Comparison of ENCODE assay signal across 12 cellular contexts in genomic region chr15:74172751-74173544, GRCh38. TPM values are rescaled to one million over a fixed set of nuclear protein-coding genes. Genes with fewer than 3 reads are reported as not detected.
DNase-seq lines count a peak whose midpoint lies in the region; ATAC-seq and TF ChIP-seq lines count a peak whose summit lies in the region.
"Had no signal": no experiment of that assay in that cellular context is flagged by ENCODE, and none has a peak within 500 bp of the region (broad histone marks: within the 10 kb centered on the region; RNA-seq: fewer than 3 reads in every experiment).

No MANE protein-coding gene starts in this region.

- no peak overlapping the region for H3K9ac ChIP-seq in endodermal cell (ENCODE audit: extremely low read depth, low read length, poor library complexity, severe bottlenecking)

- H3K36me3 ChIP-seq in endodermal cell (ENCODE audit: control insufficient read depth, insufficient read depth, low read length) (no peaks in the 10 kb centered on the region), lung (ENCODE audit: control insufficient read depth in 2 of 2, insufficient read depth in 2 of 2, low read length in 2 of 2) (no peaks in the 10 kb centered on the region), thoracic aorta (no peaks in the 10 kb centered on the region)

- 84 to 86% methylated on average over 11 to 15 of the region's 15 CpGs for WGBS in endodermal cell (ENCODE audit: insufficient coverage in 1 of 2, insufficient read length in 1 of 2), 2 experiments
- WGBS in lung, 2 donors: 55 to 79% methylated on average over 15 of the region's 15 CpGs

- no peak overlapping the region for H3K27ac Mint-ChIP-seq in endodermal cell
- H3K27ac Mint-ChIP-seq in stimulated activated naive CD8-positive, alpha-beta T cell treated with anti-CD3 and anti-CD28 coated beads, Interleukin-15, amount 100 ng/mL, for 72 hours: no peak overlapping the region
- H3K27ac Mint-ChIP-seq: activated CD4-positive, alpha-beta T cell treated with anti-CD3 and anti-CD28 coated beads, Interleukin-2, amount 10 ng/mL, durations not matched to agents 7 days and 5 days; dendritic cell treated with granulocyte-macrophage colony-stimulating factor and Interleukin-4, amounts not matched to agents 40 ng/mL and 50 ng/mL, for 4 days had no signal

- no peak for ATAC-seq in lung (ENCODE audit: insufficient read depth, low FRiP score)
- peak; percentile 34 for ATAC-seq in thoracic aorta (ENCODE audit: insufficient number of reproducible peaks, low FRiP score, low read depth)
- no peak for ATAC-seq in GM19324 (IDR thresholded peaks at IDR 0.05; ENCODE audit: low FRiP score, unreplicated experiment)
- no peak for ATAC-seq in stimulated activated naive CD8-positive, alpha-beta T cell treated with anti-CD3 and anti-CD28 coated beads, Interleukin-15, amount 100 ng/mL, for 72 hours
- no peak for ATAC-seq in GM21381 (IDR thresholded peaks at IDR 0.05; ENCODE audit: unreplicated experiment)

- TF ChIP-seq CTCF in endodermal cell (conservative IDR thresholded peaks at IDR 0.05) (no peak), lung (IDR thresholded peaks at IDR 0.05; ENCODE audit: control extremely low read depth, extremely low read depth) (no peak), thoracic aorta (IDR thresholded peaks at IDR 0.05) (no peak)

- H3K27me3 Mint-ChIP-seq in endodermal cell (ENCODE audit: insufficient read depth): no peaks in the 10 kb centered on the region
- H3K27me3 Mint-ChIP-seq in stimulated activated naive CD8-positive, alpha-beta T cell treated with anti-CD3 and anti-CD28 coated beads, Interleukin-15, amount 100 ng/mL, for 72 hours: no peaks in the 10 kb centered on the region

- no peaks in the 10 kb centered on the region for H3K9me3 Mint-ChIP-seq in endodermal cell
- H3K9me3 Mint-ChIP-seq in stimulated activated naive CD8-positive, alpha-beta T cell treated with anti-CD3 and anti-CD28 coated beads, Interleukin-15, amount 100 ng/mL, for 72 hours: no peaks in the 10 kb centered on the region
- H3K9me3 Mint-ChIP-seq: activated CD4-positive, alpha-beta T cell treated with anti-CD3 and anti-CD28 coated beads, Interleukin-2, amount 10 ng/mL, durations not matched to agents 7 days and 5 days; dendritic cell treated with granulocyte-macrophage colony-stimulating factor and Interleukin-4, amounts not matched to agents 40 ng/mL and 50 ng/mL, for 4 days had no signal

- H3K9me3 ChIP-seq in endodermal cell (ENCODE audit: control insufficient read depth, low read length) (no peaks in the 10 kb centered on the region), lung (ENCODE audit: control insufficient read depth in 2 of 2, insufficient read depth in 1 of 2, low read length in 1 of 2) (no peaks in the 10 kb centered on the region), thoracic aorta (no peaks in the 10 kb centered on the region)

- H3K4me3 Mint-ChIP-seq in endodermal cell: no peak overlapping the region
- H3K4me3 Mint-ChIP-seq in stimulated activated naive CD8-positive, alpha-beta T cell treated with anti-CD3 and anti-CD28 coated beads, Interleukin-15, amount 100 ng/mL, for 72 hours: no peak overlapping the region
- H3K4me3 Mint-ChIP-seq: activated CD4-positive, alpha-beta T cell treated with anti-CD3 and anti-CD28 coated beads, Interleukin-2, amount 10 ng/mL, durations not matched to agents 7 days and 5 days; dendritic cell treated with granulocyte-macrophage colony-stimulating factor and Interleukin-4, amounts not matched to agents 40 ng/mL and 50 ng/mL, for 4 days had no signal

- no peak overlapping the region for H3K4me3 ChIP-seq in endodermal cell (ENCODE audit: low read length)
- H3K4me3 ChIP-seq in lung: no peak overlapping the region
- H3K4me3 ChIP-seq in thoracic aorta: peak overlapping the region; percentile 52

- H3K4me1 ChIP-seq in endodermal cell (ENCODE audit: control insufficient read depth, insufficient read depth, low read length) (no peaks in the 10 kb centered on the region), lung (ENCODE audit: control insufficient read depth in 2 of 2, insufficient read depth in 2 of 2, low read length in 2 of 2) (peaks cover 0 to 6% of the 10 kb centered on the region in 2 donors), thoracic aorta (ENCODE audit: control insufficient read depth in 1 of 2, low read depth in 2 of 2) (peaks cover 15 to 67% of the 10 kb centered on the region in 2 donors)

- no peaks in the 10 kb centered on the region for H3K27me3 ChIP-seq in endodermal cell (ENCODE audit: control insufficient read depth, insufficient read depth, low read length, poor library complexity, severe bottlenecking)
- H3K27me3 ChIP-seq in lung (ENCODE audit: control insufficient read depth, insufficient read depth): no peaks in the 10 kb centered on the region
- no peaks in the 10 kb centered on the region for H3K27me3 ChIP-seq in thoracic aorta (replicated peaks; ENCODE audit: insufficient read depth)

- peaks cover 6% of the 10 kb centered on the region for H3K4me1 Mint-ChIP-seq in endodermal cell
- H3K4me1 Mint-ChIP-seq in stimulated activated naive CD8-positive, alpha-beta T cell treated with anti-CD3 and anti-CD28 coated beads, Interleukin-15, amount 100 ng/mL, for 72 hours: no peaks in the 10 kb centered on the region
- H3K4me1 Mint-ChIP-seq: activated CD4-positive, alpha-beta T cell treated with anti-CD3 and anti-CD28 coated beads, Interleukin-2, amount 10 ng/mL, durations not matched to agents 7 days and 5 days had no signal

- H3K27ac ChIP-seq in endodermal cell (ENCODE audit: low read depth, low read length) (no peak overlapping the region), lung (ENCODE audit: low read depth in 1 of 2, low read length in 1 of 2) (peak overlapping the region; percentile 14 to 33), thoracic aorta (peak overlapping the region in 1 of 2 donors; percentile 57)

- no peaks in the 10 kb centered on the region for H3K36me3 Mint-ChIP-seq in endodermal cell (ENCODE audit: low read depth)

- DNase-seq in NCI-H2227 treated with DMSO at 0.1 percent for 48 hours (lab: John Stamatoyannopoulos, UW) (peak; percentile 33), endodermal cell (peak; percentile 70), lung (ENCODE audit: low spot score) (no peak), thoracic aorta (ENCODE audit: low spot score) (no peak), NOMO-1 treated with DMSO at 0.1 percent for 48 hours (lab: John Stamatoyannopoulos, UW; ENCODE audit: unreplicated experiment) (no peak)
- no peak for DNase-seq in stimulated activated naive CD8-positive, alpha-beta T cell treated with anti-CD3 and anti-CD28 coated beads, Interleukin-15, amount 100 ng/mL, for 72 hours
- DNase-seq: activated CD4-positive, alpha-beta T cell treated with anti-CD3 and anti-CD28 coated beads, Interleukin-2, amount 10 ng/mL, durations not matched to agents 7 days and 5 days; midbrain had no signal

RNA-seq across cellular contexts. Expression of gene ISLR, which starts 0.6 kb away (rescaled TPM):
- total RNA-seq in endodermal cell: under 1 TPM in 1 of 2 donors, not detected in 1; 0.29 TPM
- 2.7 TPM for polyA plus RNA-seq in endodermal cell (2013, experiment 1 of 2)
- 2.9 TPM for polyA plus RNA-seq in endodermal cell (2013, experiment 2 of 2)
- total RNA-seq in lung: 10 to 100 TPM; 14.6 to 30.4 TPM
- 10 to 100 TPM in 1 of 2 donors, 1 to 10 TPM in 1; 2.8 to 13.8 TPM for polyA plus RNA-seq in lung
- 100 to 1,000 TPM in 1 of 2 donors, 10 to 100 TPM in 1; 76.8 to 323 TPM for total RNA-seq in thoracic aorta
- total RNA-seq: activated CD4-positive, alpha-beta T cell treated with anti-CD3 and anti-CD28 coated beads, Interleukin-2, amount 10 ng/mL, durations not matched to agents 7 days and 5 days; OCI-LY7 had no signal

RNA-seq across cellular contexts. Expression of gene STRA6, which starts 29.6 kb away (rescaled TPM):
- total RNA-seq in endodermal cell (10 to 100 TPM; 18.2 to 26.2 TPM), lung (1 to 10 TPM in 1 of 2 donors, under 1 TPM in 1; 0.40 to 2.6 TPM), thoracic aorta (under 1 TPM in 1 of 2 donors, not detected in 1; 0.28 TPM)
- 25.5 TPM for polyA plus RNA-seq in endodermal cell (2013, experiment 1 of 2)
- 24.2 TPM for polyA plus RNA-seq in endodermal cell (2013, experiment 2 of 2)
- 1 to 10 TPM in 1 of 2 donors, under 1 TPM in 1; 0.49 to 1.1 TPM for polyA plus RNA-seq in lung
- total RNA-seq: activated CD4-positive, alpha-beta T cell treated with anti-CD3 and anti-CD28 coated beads, Interleukin-2, amount 10 ng/mL, durations not matched to agents 7 days and 5 days; OCI-LY7 had no signal

RNA-seq across cellular contexts. Expression of gene ISLR2, which starts 42.6 kb away (rescaled TPM):
- not detected for total RNA-seq in endodermal cell
- 2.6 TPM for polyA plus RNA-seq in endodermal cell (2013, experiment 1 of 2)
- polyA plus RNA-seq in endodermal cell (2013, experiment 2 of 2): 1.9 TPM
- total RNA-seq in lung: 10 to 100 TPM in 1 of 2 donors, under 1 TPM in 1; 0.31 to 10.2 TPM
- polyA plus RNA-seq in lung: under 1 TPM; 0.31 to 0.51 TPM
- not detected for total RNA-seq in thoracic aorta
- total RNA-seq: activated CD4-positive, alpha-beta T cell treated with anti-CD3 and anti-CD28 coated beads, Interleukin-2, amount 10 ng/mL, durations not matched to agents 7 days and 5 days; OCI-LY7 had no signal

Comparison
In these comparisons a context has a peak if more than half of its experiments do, and no peak if none do; other contexts are left out.
1. DNase-seq: peak in NCI-H2227 treated with DMSO at 0.1 percent for 48 hours (single experiment) and endodermal cell (single experiment); none in lung (single experiment), thoracic aorta (single experiment), NOMO-1 treated with DMSO at 0.1 percent for 48 hours (single experiment) and stimulated activated naive CD8-positive, alpha-beta T cell treated with anti-CD3 and anti-CD28 coated beads, Interleukin-15, amount 100 ng/mL, for 72 hours (0 of 2).
2. RNA of gene ISLR, which starts 0.6 kb away (total RNA-seq): 76.8 to 323 TPM in thoracic aorta and 14.6 to 30.4 TPM in lung; 0.29 TPM in endodermal cell; every median in the first group is over 10 times any median in the second.
3. RNA of gene STRA6, which starts 29.6 kb away (total RNA-seq): 18.2 to 26.2 TPM in endodermal cell; 0.40 to 2.6 TPM in lung and 0.28 TPM in thoracic aorta; every median in the first group is over 4 times any median in the second.